ENCODE assay signal across 29 cellular contexts in genomic region chr1:246169486-246169885, GRCh38.
"Had no signal": no experiment of that assay in that cellular context is flagged by ENCODE, and none has a peak within 500 bp of the region (broad histone marks: within the 10 kb centered on the region; RNA-seq: fewer than 3 reads in every experiment).

No MANE protein-coding gene starts in this region.

- DNase-seq: stimulated activated CD4-positive, alpha-beta T cell treated with anti-CD3 and anti-CD28 coated beads, Interleukin-2, amount 100 ng/mL, for 48 hours; stimulated activated CD4-positive, alpha-beta T cell treated with anti-CD3 and anti-CD28 coated beads, Interleukin-4, amount 100 ng/mL, for 1 hour; stimulated activated CD4-positive, alpha-beta T cell treated with anti-CD3 and anti-CD28 coated beads, Interleukin-4, amount 100 ng/mL, for 24 hours; stimulated activated CD4-positive, alpha-beta T cell treated with anti-CD3 and anti-CD28 coated beads, Interleukin-4, amount 100 ng/mL, for 4 hours; stimulated activated CD8-positive, alpha-beta memory T cell treated with anti-CD3 and anti-CD28 coated beads, Interleukin-4, amount 100 ng/mL, for 48 hours; stimulated activated naive B cell treated with anti-CD40 and anti-IgM and Interleukin-4, amounts not matched to agents 10 μg/mL and 1 μg/mL and 100 μg/mL, for 72 hours; stimulated activated naive CD4-positive, alpha-beta T cell; stimulated activated naive CD4-positive, alpha-beta T cell treated with Interleukin-2 at 50 U/mL for 16 hours; stimulated activated naive CD8-positive, alpha-beta T cell treated with anti-CD3 and anti-CD28 coated beads, Interleukin-15, amount 100 ng/mL, for 72 hours; stimulated activated naive CD8-positive, alpha-beta T cell treated with anti-CD3 and anti-CD28 coated beads, Interleukin-15, Interleukin-2, amounts not matched to agents 100 U/mL and 50 U/mL, for 24 hours; stomach; substantia nigra; testis; thyroid gland; tibial artery; transverse colon; trophoblast cell; upper lobe of right lung; uterus had no signal

- H3K9me3 Mint-ChIP-seq: stimulated activated naive CD8-positive, alpha-beta T cell treated with anti-CD3 and anti-CD28 coated beads, Interleukin-15, Interleukin-2, amounts not matched to agents 100 ng/mL and 50 ng/mL, for 24 hours; type B pancreatic cell had no signal

- H3K27ac Mint-ChIP-seq: stimulated activated effector memory CD8-positive, alpha-beta T cell treated with anti-CD3 and anti-CD28 coated beads, Interleukin-12 subunit alpha, Interleukin-12 subunit beta, amount 100 ng/mL, for 72 hours; stimulated activated memory B cell treated with anti-CD40 and anti-IgM and Interleukin-4, amounts not matched to agents 10 μg/mL and 1 μg/mL and 100 μg/mL, for 72 hours; stimulated activated naive B cell treated with anti-CD40 and anti-IgM and Interleukin-4, amounts not matched to agents 10 μg/mL and 1 μg/mL and 100 μg/mL, for 72 hours; stimulated activated naive CD8-positive, alpha-beta T cell treated with anti-CD3 and anti-CD28 coated beads, Interleukin-15, amount 100 ng/mL, for 72 hours; stimulated activated naive CD8-positive, alpha-beta T cell treated with anti-CD3 and anti-CD28 coated beads, Interleukin-15, Interleukin-2, amounts not matched to agents 100 ng/mL and 50 ng/mL, for 24 hours; type B pancreatic cell had no signal

- ATAC-seq: stimulated activated effector memory CD8-positive, alpha-beta T cell treated with anti-CD3 and anti-CD28 coated beads, Interleukin-12 subunit alpha, Interleukin-12 subunit beta, amount 100 ng/mL, for 72 hours; stimulated activated memory B cell treated with anti-CD40 and anti-IgM and Interleukin-4, amounts not matched to agents 10 μg/mL and 1 μg/mL and 100 μg/mL, for 72 hours; stimulated activated naive B cell treated with anti-CD40 and anti-IgM and Interleukin-4, amounts not matched to agents 10 μg/mL and 1 μg/mL and 100 μg/mL, for 72 hours; stimulated activated naive CD8-positive, alpha-beta T cell treated with anti-CD3 and anti-CD28 coated beads, Interleukin-15, amount 100 ng/mL, for 72 hours; stimulated activated naive CD8-positive, alpha-beta T cell treated with anti-CD3 and anti-CD28 coated beads, Interleukin-15, Interleukin-2, amounts not matched to agents 100 U/mL and 50 U/mL, for 24 hours; upper lobe of right lung had no signal

- H3K27ac ChIP-seq: stomach, suprapubic skin, testis, thoracic aorta, thyroid gland, tibial artery, tibial nerve, transverse colon, upper lobe of left lung, upper lobe of right lung, uterus, vagina had no signal

- FAIRE-seq: urothelium cell line had no signal

- H3K4me3 Mint-ChIP-seq: stimulated activated effector memory CD8-positive, alpha-beta T cell treated with anti-CD3 and anti-CD28 coated beads, Interleukin-12 subunit alpha, Interleukin-12 subunit beta, amount 100 ng/mL, for 72 hours; stimulated activated memory B cell treated with anti-CD40 and anti-IgM and Interleukin-4, amounts not matched to agents 10 μg/mL and 1 μg/mL and 100 μg/mL, for 72 hours; stimulated activated naive B cell treated with anti-CD40 and anti-IgM and Interleukin-4, amounts not matched to agents 10 μg/mL and 1 μg/mL and 100 μg/mL, for 72 hours; stimulated activated naive CD8-positive, alpha-beta T cell treated with anti-CD3 and anti-CD28 coated beads, Interleukin-15, amount 100 ng/mL, for 72 hours; stimulated activated naive CD8-positive, alpha-beta T cell treated with anti-CD3 and anti-CD28 coated beads, Interleukin-15, Interleukin-2, amounts not matched to agents 100 ng/mL and 50 ng/mL, for 24 hours; type B pancreatic cell had no signal

- H3K4me1 ChIP-seq: stomach, testis, tibial artery, tibial nerve, upper lobe of left lung, upper lobe of right lung, uterus, vagina had no signal

- H3K36me3 ChIP-seq: stomach, suprapubic skin, thoracic aorta, thyroid gland, tibial artery, tibial nerve, transverse colon, upper lobe of left lung, upper lobe of right lung, uterus, vagina had no signal

- H3K9me3 ChIP-seq: stomach, suprapubic skin, testis, thoracic aorta, thyroid gland, tibial artery, tibial nerve, transverse colon, upper lobe of left lung, upper lobe of right lung, uterus, vagina had no signal

- H3K36me3 Mint-ChIP-seq: stimulated activated effector memory CD8-positive, alpha-beta T cell treated with anti-CD3 and anti-CD28 coated beads, Interleukin-12 subunit alpha, Interleukin-12 subunit beta, amount 100 ng/mL, for 72 hours; type B pancreatic cell had no signal

- H3K27me3 ChIP-seq: stomach, suprapubic skin, testis, thyroid gland, tibial artery, tibial nerve, transverse colon, upper lobe of left lung, upper lobe of right lung, uterus, vagina had no signal

- H3K27me3 Mint-ChIP-seq: stimulated activated memory B cell treated with anti-CD40 and anti-IgM and Interleukin-4, amounts not matched to agents 10 μg/mL and 1 μg/mL and 100 μg/mL, for 72 hours; stimulated activated naive B cell treated with anti-CD40 and anti-IgM and Interleukin-4, amounts not matched to agents 10 μg/mL and 1 μg/mL and 100 μg/mL, for 72 hours; stimulated activated naive CD8-positive, alpha-beta T cell treated with anti-CD3 and anti-CD28 coated beads, Interleukin-15, amount 100 ng/mL, for 72 hours; stimulated activated naive CD8-positive, alpha-beta T cell treated with anti-CD3 and anti-CD28 coated beads, Interleukin-15, Interleukin-2, amounts not matched to agents 100 ng/mL and 50 ng/mL, for 24 hours; type B pancreatic cell had no signal

- H3K4me1 Mint-ChIP-seq: stimulated activated effector memory CD8-positive, alpha-beta T cell treated with anti-CD3 and anti-CD28 coated beads, Interleukin-12 subunit alpha, Interleukin-12 subunit beta, amount 100 ng/mL, for 72 hours; stimulated activated memory B cell treated with anti-CD40 and anti-IgM and Interleukin-4, amounts not matched to agents 10 μg/mL and 1 μg/mL and 100 μg/mL, for 72 hours; stimulated activated naive CD8-positive, alpha-beta T cell treated with anti-CD3 and anti-CD28 coated beads, Interleukin-15, amount 100 ng/mL, for 72 hours had no signal

- H3K4me3 ChIP-seq: stomach, suprapubic skin, testis, thoracic aorta, thyroid gland, tibial artery, tibial nerve, transverse colon, upper lobe of left lung, upper lobe of right lung, uterus, vagina had no signal
